In the genomic region with DNA sequence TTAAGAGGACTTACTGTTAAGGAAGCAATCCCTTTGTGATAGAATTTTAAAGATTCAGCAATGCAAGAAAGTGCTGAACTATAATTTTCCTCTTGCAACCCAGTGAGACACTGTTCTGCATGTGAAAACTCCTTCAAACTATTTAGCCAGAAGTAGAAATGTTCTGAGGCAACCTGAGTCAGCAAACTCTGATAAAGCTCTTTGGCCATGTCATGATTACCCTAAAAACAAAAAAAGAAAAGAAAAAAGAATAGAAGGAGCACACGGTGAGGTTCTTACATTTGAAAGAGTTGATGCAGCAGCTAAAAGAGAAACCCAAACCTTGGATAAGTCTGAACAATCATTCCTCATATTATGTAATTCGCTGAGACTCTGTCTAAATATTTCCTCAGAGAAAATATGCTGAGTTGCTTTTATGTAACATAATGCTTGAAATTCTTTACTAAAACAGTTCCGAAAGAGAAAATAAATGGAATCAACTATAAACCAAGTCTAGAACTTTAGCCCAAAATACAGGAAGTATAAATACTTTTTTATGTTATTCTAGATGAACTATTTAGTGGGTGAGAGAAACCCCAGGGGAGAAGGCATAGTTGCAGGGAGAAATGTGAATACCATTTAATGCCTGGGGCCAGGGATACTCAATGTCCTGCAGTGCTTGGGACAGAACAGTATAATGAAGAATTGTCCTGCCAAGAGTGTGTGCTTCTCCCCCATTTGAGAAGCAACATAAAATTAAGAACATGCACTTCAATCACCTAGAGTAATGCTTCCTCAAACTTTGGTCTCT, we compare ENCODE assay signal across 15 cellular contexts.
DNase-seq lines count a peak whose midpoint lies in the region; ATAC-seq, FAIRE-seq and TF ChIP-seq lines count a peak whose summit lies in the region.
"Had no signal": no experiment of that assay in that cellular context is flagged by ENCODE, and none has a peak within 500 bp of the region (broad histone marks: within the 10 kb centered on the region; RNA-seq: fewer than 3 reads in every experiment).

No MANE protein-coding gene starts in this region.

- POLR2A ChIA-PET in CD4-positive, alpha-beta T cell (lab: Charles Lee), result no interaction called here

- H3K4me3 Mint-ChIP-seq in CD4-positive, alpha-beta T cell, result no peak overlapping the region
- H3K4me3 Mint-ChIP-seq in T-helper 17 cell, result no peak overlapping the region

- peak overlapping the region; percentile 4 for H3K27ac Mint-ChIP-seq in CD4-positive, alpha-beta T cell
- H3K27ac Mint-ChIP-seq in T-helper 17 cell, result peak overlapping the region; percentile 34

- no peaks in the 10 kb centered on the region for H3K9me3 ChIP-seq in CD4-positive, alpha-beta T cell (ENCODE audit: control insufficient read depth, low read length)
- H3K9me3 ChIP-seq in T-helper 17 cell (ENCODE audit: control insufficient read depth, low read length, poor library complexity, severe bottlenecking), result no peaks in the 10 kb centered on the region
- H3K9me3 ChIP-seq: testis had no signal

- no peaks in the 10 kb centered on the region for H3K4me1 Mint-ChIP-seq in CD4-positive, alpha-beta T cell (ENCODE audit: low read depth)
- peaks cover 4% of the 10 kb centered on the region for H3K4me1 Mint-ChIP-seq in T-helper 17 cell

- intact Hi-C loops in CD4-positive, alpha-beta T cell (cut with DNase I, micrococcal nuclease), result no loop called here
- intact Hi-C loops in sciatic nerve (cut with DNase I), result no loop called here

- H3K9me3 Mint-ChIP-seq in CD4-positive, alpha-beta T cell, result no peaks in the 10 kb centered on the region

- H3K27me3 Mint-ChIP-seq in CD4-positive, alpha-beta T cell, result no peaks in the 10 kb centered on the region
- H3K27me3 Mint-ChIP-seq in T-helper 17 cell, result no peaks in the 10 kb centered on the region

- H3K27me3 ChIP-seq in CD4-positive, alpha-beta T cell (ENCODE audit: control insufficient read depth, insufficient read depth, low read length), result no peaks in the 10 kb centered on the region
- H3K27me3 ChIP-seq: testis had no signal

- ATAC-seq in CD4-positive, alpha-beta T cell (ENCODE audit: poor library complexity), result no peak
- ATAC-seq in T-helper 17 cell (no peak), sciatic nerve (peak; percentile 71), GM21529 (IDR thresholded peaks at IDR 0.05; ENCODE audit: unreplicated experiment) (no peak), HG03521 (IDR thresholded peaks at IDR 0.05; ENCODE audit: unreplicated experiment) (no peak), HG03139 (IDR thresholded peaks at IDR 0.05; ENCODE audit: unreplicated experiment) (no peak)
- ATAC-seq: SK-N-SH treated with all-trans-retinoic acid at 6 μM for 48 hours had no signal

- H3K36me3 Mint-ChIP-seq in CD4-positive, alpha-beta T cell (ENCODE audit: low read depth), result peaks cover 67% of the 10 kb centered on the region
- H3K36me3 Mint-ChIP-seq in T-helper 17 cell (ENCODE audit: low read depth), result peaks cover 9% of the 10 kb centered on the region

- CTCF ChIA-PET in CD4-positive, alpha-beta T cell (lab: Charles Lee), result no interaction called here

- H3K27ac ChIP-seq in CD4-positive, alpha-beta T cell (ENCODE audit: low read depth, low read length), result no peak overlapping the region
- H3K27ac ChIP-seq: VCaP had no signal

- FAIRE-seq in frontal cortex (lab: Jason Lieb, UNC), result no peak
- FAIRE-seq: bronchial epithelial cell had no signal

- no peak for DNase-seq in CD4-positive, alpha-beta T cell
- DNase-seq in T-helper 17 cell, result no peak
- peak; percentile 41 for DNase-seq in iris pigment epithelial cell (ENCODE audit: low read depth)
- DNase-seq in sciatic nerve (ENCODE audit: low spot score), result no peak
- no peak for DNase-seq in frontal cortex (ENCODE audit: low spot score in 2 of 2)
- DNase-seq: glutamatergic neuron, NCI-H1436, NCI-H446 treated with DMSO at 0.1 percent for 48 hours, testis had no signal

- no peak for TF ChIP-seq CTCF in CD4-positive, alpha-beta T cell (IDR thresholded peaks at IDR 0.05)
